Comparison of ENCODE assay signal across 21 cellular contexts in the genomic region with DNA sequence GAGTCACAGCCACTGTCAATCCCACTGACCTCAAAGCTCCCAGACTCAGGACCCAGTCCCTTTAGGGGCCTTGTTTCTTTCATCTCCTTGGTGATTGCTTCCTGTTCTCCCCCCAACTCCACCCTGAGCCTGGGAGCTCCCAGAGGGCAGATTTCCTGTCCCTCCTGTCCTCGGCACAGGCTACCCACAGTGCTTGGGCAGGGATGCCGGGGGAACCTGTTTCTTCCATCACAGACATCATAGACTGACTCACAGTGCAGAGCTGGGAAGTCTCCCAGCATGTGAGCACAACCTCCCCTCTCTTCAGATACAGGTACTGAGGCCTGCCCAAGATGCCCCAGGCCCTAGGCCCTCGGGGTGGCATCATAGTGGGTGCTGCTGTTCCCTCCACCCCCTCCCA. TPM values are rescaled to one million over a fixed set of nuclear protein-coding genes. Genes with fewer than 3 reads are reported as not detected.
DNase-seq lines count a peak whose midpoint lies in the region; ATAC-seq, FAIRE-seq and TF ChIP-seq lines count a peak whose summit lies in the region.
"Had no signal": no experiment of that assay in that cellular context is flagged by ENCODE, and none has a peak within 500 bp of the region (broad histone marks: within the 10 kb centered on the region; RNA-seq: fewer than 3 reads in every experiment).

No MANE protein-coding gene starts in this region.

- intact Hi-C loops in prostate gland (cut with DNase I) = no loop called here
- intact Hi-C loops in activated CD4-positive, alpha-beta memory T cell treated with anti-CD3 and anti-CD28 coated beads for 36 hours (cut with micrococcal nuclease) = no loop called here

- TF ChIP-seq CTCF in A549 (IDR thresholded peaks at IDR 0.05) (no peak), RWPE1 (conservative IDR thresholded peaks at IDR 0.05; ENCODE audit: low read depth) (no peak), prostate gland (IDR thresholded peaks at IDR 0.05) (no peak), WERI-Rb-1 (IDR thresholded peaks at IDR 0.05; ENCODE audit: low read depth, low read length) (no peak)

- H3K4me3 ChIP-seq in A549 (no peak overlapping the region), prostate gland (no peak overlapping the region), WERI-Rb-1 (ENCODE audit: low read depth, low read length) (no peak overlapping the region)
- H3K4me3 ChIP-seq: MG63, thoracic aorta had no signal

- no peaks in the 10 kb centered on the region for H3K9me3 Mint-ChIP-seq in activated CD4-positive, alpha-beta memory T cell treated with anti-CD3 and anti-CD28 coated beads for 36 hours
- peaks cover 4% of the 10 kb centered on the region for H3K9me3 Mint-ChIP-seq in stimulated activated memory B cell treated with anti-CD40 and anti-IgM and Interleukin-4, amounts not matched to agents 10 μg/mL and 1 μg/mL and 100 μg/mL, for 72 hours

- H3K4me1 Mint-ChIP-seq in activated CD4-positive, alpha-beta memory T cell treated with anti-CD3 and anti-CD28 coated beads for 36 hours (ENCODE audit: low read depth) = no peaks in the 10 kb centered on the region
- no peaks in the 10 kb centered on the region for H3K4me1 Mint-ChIP-seq in stimulated activated memory B cell treated with anti-CD40 and anti-IgM and Interleukin-4, amounts not matched to agents 10 μg/mL and 1 μg/mL and 100 μg/mL, for 72 hours

- no peak for DNase-seq in A549 (ENCODE audit: low read depth in 1 of 2, low spot score in 1 of 2)
- DNase-seq in RWPE1 (ENCODE audit: low spot score) = peak; percentile 48
- peak; percentile 90 for DNase-seq in islet precursor cell
- no peak for DNase-seq in prostate gland (ENCODE audit: low spot score)
- DNase-seq in activated CD4-positive, alpha-beta memory T cell treated with anti-CD3 and anti-CD28 coated beads for 36 hours = no peak
- DNase-seq in WERI-Rb-1 = no peak
- DNase-seq: DMS 273 treated with DMSO at 0.1 percent for 48 hours; foreskin fibroblast; GDM1; H9; MG63; NCI-H1436; NCI-H2227 treated with DMSO at 0.1 percent for 48 hours; stimulated activated CD4-positive, alpha-beta T cell treated with anti-CD3 and anti-CD28 coated beads, Interleukin-15, amount 100 ng/mL, for 24 hours; T1000 had no signal

- 65% methylated on average over 2 of the region's 3 CpGs for WGBS in A549 (ENCODE audit: missing lambda C conversion rate)
- 78% methylated on average over 3 of the region's 3 CpGs for WGBS in prostate gland

- TF ChIP-seq POLR2A in A549 (IDR thresholded peaks at IDR 0.05; ENCODE audit: low read length) (no peak), prostate gland (IDR thresholded peaks at IDR 0.05) (no peak)

- H3K4me1 ChIP-seq in A549 (peaks cover 37% of the 10 kb centered on the region), prostate gland (replicated peaks) (no peaks in the 10 kb centered on the region)

- no peak for ATAC-seq in A549
- ATAC-seq in stimulated activated memory B cell treated with anti-CD40 and anti-IgM and Interleukin-4, amounts not matched to agents 10 μg/mL and 1 μg/mL and 100 μg/mL, for 72 hours = no peak
- no peak for ATAC-seq in GM18867 (IDR thresholded peaks at IDR 0.05; ENCODE audit: unreplicated experiment)

- no peak overlapping the region for H3K4me3 Mint-ChIP-seq in activated CD4-positive, alpha-beta memory T cell treated with anti-CD3 and anti-CD28 coated beads for 36 hours
- no peak overlapping the region for H3K4me3 Mint-ChIP-seq in stimulated activated memory B cell treated with anti-CD40 and anti-IgM and Interleukin-4, amounts not matched to agents 10 μg/mL and 1 μg/mL and 100 μg/mL, for 72 hours
- H3K4me3 Mint-ChIP-seq: H9 had no signal

- H3K36me3 Mint-ChIP-seq in activated CD4-positive, alpha-beta memory T cell treated with anti-CD3 and anti-CD28 coated beads for 36 hours = no peaks in the 10 kb centered on the region
- no peaks in the 10 kb centered on the region for H3K36me3 Mint-ChIP-seq in stimulated activated memory B cell treated with anti-CD40 and anti-IgM and Interleukin-4, amounts not matched to agents 10 μg/mL and 1 μg/mL and 100 μg/mL, for 72 hours

- FAIRE-seq in A549 (lab: Jason Lieb, UNC) = no peak
- FAIRE-seq: A204.1, RCC 7860 had no signal

- POLR2A ChIA-PET in A549 (lab: Yijun Ruan, JAX) (no interaction called here), RWPE1 (lab: Yijun Ruan, JAX; ENCODE audit: low non-redundant PET) (interaction anchor here (0.6 to 1.3 kb wide), 3 partner anchors 14 to 437 kb away, joined by 3 to 6 read pairs (median 3); a partner anchor contains a TSS)
- POLR2A ChIA-PET in activated CD4-positive, alpha-beta memory T cell treated with anti-CD3 and anti-CD28 coated beads for 36 hours (lab: Charles Lee) = no interaction called here

- CTCF ChIA-PET in A549 (lab: Yijun Ruan, JAX) = interaction anchor here (5.3 kb wide), 1 partner anchor 13 kb away, joined by 34 read pairs; no protein-coding TSS in a partner anchor
- CTCF ChIA-PET in RWPE1 (lab: Yijun Ruan, JAX) = interaction anchor here (0.6 to 1.3 kb wide), 2 partner anchors 16 to 70 kb away, joined by 3 to 4 read pairs; a partner anchor contains a TSS
- CTCF ChIA-PET in activated CD4-positive, alpha-beta memory T cell treated with anti-CD3 and anti-CD28 coated beads for 36 hours (lab: Charles Lee) = no interaction called here

- TF ChIP-seq EP300 in A549 (IDR thresholded peaks at IDR 0.05) = no peak

- TF ChIP-seq RAD21 in A549 (conservative IDR thresholded peaks at IDR 0.05 in 1 of 2, IDR thresholded peaks at IDR 0.05 in 1 of 2) = no peak

- H3K27me3 ChIP-seq in prostate gland (replicated peaks; ENCODE audit: insufficient read depth) = no peaks in the 10 kb centered on the region
- H3K27me3 ChIP-seq in WERI-Rb-1 (ENCODE audit: insufficient read depth, low read depth, severe bottlenecking) = no peaks in the 10 kb centered on the region
- H3K27me3 ChIP-seq: MG63 had no signal

- H3K36me3 ChIP-seq in prostate gland (no peaks in the 10 kb centered on the region), WERI-Rb-1 (no peaks in the 10 kb centered on the region)
- H3K36me3 ChIP-seq: MG63, thoracic aorta had no signal

- H3K4me2 ChIP-seq in A549 = no peak overlapping the region

- H3K27ac Mint-ChIP-seq in activated CD4-positive, alpha-beta memory T cell treated with anti-CD3 and anti-CD28 coated beads for 36 hours = no peak overlapping the region
- no peak overlapping the region for H3K27ac Mint-ChIP-seq in stimulated activated memory B cell treated with anti-CD40 and anti-IgM and Interleukin-4, amounts not matched to agents 10 μg/mL and 1 μg/mL and 100 μg/mL, for 72 hours

- no peaks in the 10 kb centered on the region for H3K9me3 ChIP-seq in A549
- no peaks in the 10 kb centered on the region for H3K9me3 ChIP-seq in prostate gland
- H3K9me3 ChIP-seq in WERI-Rb-1 (ENCODE audit: severe bottlenecking) = no peaks in the 10 kb centered on the region
- H3K9me3 ChIP-seq: MG63, thoracic aorta had no signal

- H3K27ac ChIP-seq in A549 (peak overlapping the region; percentile 10 to 34; a peak in 1 of 6 replicates), RWPE1 (peak overlapping the region; percentile 98), prostate gland (peak overlapping the region; percentile 0 to 46), WERI-Rb-1 (no peak overlapping the region)
- H3K27ac ChIP-seq: thoracic aorta had no signal

- H3K27me3 Mint-ChIP-seq in activated CD4-positive, alpha-beta memory T cell treated with anti-CD3 and anti-CD28 coated beads for 36 hours = no peaks in the 10 kb centered on the region
- H3K27me3 Mint-ChIP-seq in stimulated activated memory B cell treated with anti-CD40 and anti-IgM and Interleukin-4, amounts not matched to agents 10 μg/mL and 1 μg/mL and 100 μg/mL, for 72 hours = peaks cover 44% of the 10 kb centered on the region

TF ChIP-seq in A549, 52 proteins besides CTCF, POLR2A, EP300 and RAD21 (continues in another document):
- TF ChIP-seq RCOR1 (IDR thresholded peaks at IDR 0.05; ENCODE audit: low read depth, low read length) (no peak), HEYL (CRISPR knock-in tag; IDR thresholded peaks at IDR 0.05) (no peak), MAZ (IDR thresholded peaks at IDR 0.05; ENCODE audit: borderline replicate concordance, low read depth, low read length) (no peak)
- TF ChIP-seq, protein P1, sequence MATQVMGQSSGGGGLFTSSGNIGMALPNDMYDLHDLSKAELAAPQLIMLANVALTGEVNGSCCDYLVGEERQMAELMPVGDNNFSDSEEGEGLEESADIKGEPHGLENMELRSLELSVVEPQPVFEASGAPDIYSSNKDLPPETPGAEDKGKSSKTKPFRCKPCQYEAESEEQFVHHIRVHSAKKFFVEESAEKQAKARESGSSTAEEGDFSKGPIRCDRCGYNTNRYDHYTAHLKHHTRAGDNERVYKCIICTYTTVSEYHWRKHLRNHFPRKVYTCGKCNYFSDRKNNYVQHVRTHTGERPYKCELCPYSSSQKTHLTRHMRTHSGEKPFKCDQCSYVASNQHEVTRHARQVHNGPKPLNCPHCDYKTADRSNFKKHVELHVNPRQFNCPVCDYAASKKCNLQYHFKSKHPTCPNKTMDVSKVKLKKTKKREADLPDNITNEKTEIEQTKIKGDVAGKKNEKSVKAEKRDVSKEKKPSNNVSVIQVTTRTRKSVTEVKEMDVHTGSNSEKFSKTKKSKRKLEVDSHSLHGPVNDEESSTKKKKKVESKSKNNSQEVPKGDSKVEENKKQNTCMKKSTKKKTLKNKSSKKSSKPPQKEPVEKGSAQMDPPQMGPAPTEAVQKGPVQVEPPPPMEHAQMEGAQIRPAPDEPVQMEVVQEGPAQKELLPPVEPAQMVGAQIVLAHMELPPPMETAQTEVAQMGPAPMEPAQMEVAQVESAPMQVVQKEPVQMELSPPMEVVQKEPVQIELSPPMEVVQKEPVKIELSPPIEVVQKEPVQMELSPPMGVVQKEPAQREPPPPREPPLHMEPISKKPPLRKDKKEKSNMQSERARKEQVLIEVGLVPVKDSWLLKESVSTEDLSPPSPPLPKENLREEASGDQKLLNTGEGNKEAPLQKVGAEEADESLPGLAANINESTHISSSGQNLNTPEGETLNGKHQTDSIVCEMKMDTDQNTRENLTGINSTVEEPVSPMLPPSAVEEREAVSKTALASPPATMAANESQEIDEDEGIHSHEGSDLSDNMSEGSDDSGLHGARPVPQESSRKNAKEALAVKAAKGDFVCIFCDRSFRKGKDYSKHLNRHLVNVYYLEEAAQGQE (IDR thresholded peaks at IDR 0.05) = no peak
- TF ChIP-seq, protein P2, sequence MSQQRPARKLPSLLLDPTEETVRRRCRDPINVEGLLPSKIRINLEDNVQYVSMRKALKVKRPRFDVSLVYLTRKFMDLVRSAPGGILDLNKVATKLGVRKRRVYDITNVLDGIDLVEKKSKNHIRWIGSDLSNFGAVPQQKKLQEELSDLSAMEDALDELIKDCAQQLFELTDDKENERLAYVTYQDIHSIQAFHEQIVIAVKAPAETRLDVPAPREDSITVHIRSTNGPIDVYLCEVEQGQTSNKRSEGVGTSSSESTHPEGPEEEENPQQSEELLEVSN (IDR thresholded peaks at IDR 0.05; ENCODE audit: borderline replicate concordance, low read depth) = no peak

RNA-seq across cellular contexts. Expression of a gene that starts 16.6 kb away (rescaled TPM):
- polyA plus RNA-seq in A549 (2011; rRNA removed) (2.7 and 3.8 TPM in 2 replicates), A549 (2017; fragmentation: RNase III; extraction: RNeasy Plus Mini Kit Qiagen cat#74134 plus additional on column Dnase treatment) (2.5 to 3.6 TPM (median 3.1 TPM) in 3 replicates)
- polyA plus RNA-seq in A549 (2012; cell fraction: cytosol; rRNA removed) = 2.3 and 2.6 TPM in 2 replicates
- 3.2 and 4.5 TPM in 2 replicates for polyA plus RNA-seq in A549 (2012; cell fraction: nucleus; rRNA removed)
- polyA minus RNA-seq in A549 (2011; rRNA and poly(A)+ RNA removed) = 2.3 and 3.9 TPM in 2 replicates
- 100 to 1,000 TPM in 1 of 2 donors, 10 to 100 TPM in 1; 73.7 to 126 TPM for total RNA-seq in prostate gland
- total RNA-seq in activated CD4-positive, alpha-beta memory T cell treated with anti-CD3 and anti-CD28 coated beads for 36 hours = not detected
- total RNA-seq: H9, mononuclear cell had no signal

Comparison
In these comparisons a context has a peak if more than half of its experiments do, and no peak if none do; other contexts are left out.
1. DNase-seq: peak in RWPE1 (single experiment) and islet precursor cell (single experiment); none in A549 (0 of 2), prostate gland (single experiment), activated CD4-positive, alpha-beta memory T cell treated with anti-CD3 and anti-CD28 coated beads for 36 hours (single experiment) and WERI-Rb-1 (single experiment).
2. RNA of a gene that starts 16.6 kb away (total RNA-seq): 73.7 to 126 TPM in prostate gland; not detected in activated CD4-positive, alpha-beta memory T cell treated with anti-CD3 and anti-CD28 coated beads for 36 hours; every median in the first group is over 10 times any median in the second.